Comparison of ENCODE assay signal across 9 cellular contexts in the genomic region with DNA sequence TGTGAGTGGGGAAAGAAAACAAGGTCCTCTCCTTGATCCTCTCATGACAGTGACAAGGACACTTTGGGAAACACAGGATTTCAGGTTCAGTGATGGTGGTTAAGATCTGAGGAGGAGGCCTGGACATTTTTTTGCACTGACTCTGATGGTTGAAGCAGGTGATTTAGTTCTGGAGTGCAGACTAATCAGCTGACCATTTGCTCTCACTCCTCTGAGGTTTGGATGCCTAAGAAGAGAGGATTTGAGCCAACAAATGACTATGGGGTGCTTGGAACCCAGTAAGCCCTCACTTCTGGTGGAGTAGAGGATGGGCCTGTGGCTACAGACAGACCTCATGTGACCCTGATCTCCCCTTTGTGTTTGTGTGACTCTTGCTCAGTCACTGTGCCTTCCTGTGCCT. TPM values are rescaled to one million over a fixed set of nuclear protein-coding genes. Genes with fewer than 3 reads are reported as not detected.
A peak's percentile ranks its signal among the peaks of the same experiment; 100 is the strongest.
DNase-seq lines count a peak whose midpoint lies in the region; ATAC-seq, FAIRE-seq and TF ChIP-seq lines count a peak whose summit lies in the region.
"Not testable (repeated sequence)": the region's sequence is repeated elsewhere in the genome, so short reads cannot be mapped to it uniquely, and the experiment has no call there.
"Had no signal": no experiment of that assay in that cellular context is flagged by ENCODE, and none has a peak within 500 bp of the region (broad histone marks: within the 10 kb centered on the region; RNA-seq: fewer than 3 reads in every experiment).

No MANE protein-coding gene starts in this region.

- H3K9me1 ChIP-seq in IMR-90 (ENCODE audit: insufficient read depth, low read length), result peaks cover 17% of the 10 kb centered on the region

- TF ChIP-seq CTCF in A549 (IDR thresholded peaks at IDR 0.05); IMR-90 (conservative IDR thresholded peaks at IDR 0.05; ENCODE audit: low read depth, low read length); RWPE1 (conservative IDR thresholded peaks at IDR 0.05; ENCODE audit: low read depth); astrocyte of the cerebellum (IDR thresholded peaks at IDR 0.05; ENCODE audit: low read depth, low read length, missing control alignments); osteoblast (IDR thresholded peaks at IDR 0.05; ENCODE audit: extremely low read depth, low read depth, low read length): not testable (repeated sequence)

- ATAC-seq in A549; IMR-90 (ENCODE audit: low read depth): not testable (repeated sequence)

- H4K20me1 ChIP-seq in IMR-90 (ENCODE audit: insufficient read depth, low read length); osteoblast (ENCODE audit: insufficient read depth, low read length): not testable (repeated sequence)

- H4K91ac ChIP-seq in IMR-90 (ENCODE audit: insufficient read depth, low read depth, low read length), result peak overlapping the region; percentile 99

- BruUV-seq in IMR-90 (replicated peaks; lab: Mats Ljungman, UMichigan), result not testable (repeated sequence)

- TF ChIP-seq POLR2A in A549 (IDR thresholded peaks at IDR 0.05; ENCODE audit: low read length); IMR-90 (IDR thresholded peaks at IDR 0.05; ENCODE audit: low read depth, low read length): not testable (repeated sequence)

- peak overlapping the region; percentile 91 for H3K18ac ChIP-seq in IMR-90 (ENCODE audit: low read depth, low read length)

- H3K27me3 ChIP-seq in IMR-90 (ENCODE audit: control insufficient read depth, insufficient read depth, low read length); osteoblast (ENCODE audit: insufficient read depth, low read length): not testable (repeated sequence)

- not testable (repeated sequence) for TF ChIP-seq RAD21 in A549 (conservative IDR thresholded peaks at IDR 0.05 in 1 of 2, IDR thresholded peaks at IDR 0.05 in 1 of 2); IMR-90 (IDR thresholded peaks at IDR 0.05; ENCODE audit: low read length)

- POLR2A ChIA-PET in A549 (lab: Yijun Ruan, JAX); IMR-90 (lab: Charles Lee; ENCODE audit: unreplicated experiment); RWPE1 (lab: Yijun Ruan, JAX; ENCODE audit: low non-redundant PET): not testable (repeated sequence)

- peak overlapping the region; percentile 94 for H4K5ac ChIP-seq in IMR-90 (ENCODE audit: low read depth, low read length)

- peak overlapping the region; percentile 100 for H2BK120ac ChIP-seq in IMR-90 (ENCODE audit: low read depth, low read length)

- H2AFZ ChIP-seq in IMR-90 (replicated peaks; ENCODE audit: low read length, poor library complexity); osteoblast (ENCODE audit: low read length): not testable (repeated sequence)

- dilution Hi-C loops in IMR-90 (cut with HindIII; ENCODE audit: low sequenced_read_pairs, unreplicated experiment), result not testable (repeated sequence)

- CTCF ChIA-PET in A549 (lab: Yijun Ruan, JAX), result interaction anchor here (0.9 to 1.3 kb wide), 2 partner anchors 9 to 58 kb away, joined by 3 to 5 read pairs; no protein-coding TSS in a partner anchor
- CTCF ChIA-PET in IMR-90 (lab: Yijun Ruan, JAX); RWPE1 (lab: Yijun Ruan, JAX): not testable (repeated sequence)

- DNase-seq in A549 (ENCODE audit: low read depth in 1 of 2, low spot score in 1 of 2); RWPE1 (ENCODE audit: low spot score); epithelial cell of prostate (ENCODE audit: low read depth, low spot score); osteoblast (ENCODE audit: insufficient read length, low spot score, missing footprints): not testable (repeated sequence)
- peak; percentile 80 for DNase-seq in IMR-90
- peak; percentile 16 for DNase-seq in astrocyte of the cerebellum (ENCODE audit: low read depth)
- DNase-seq in glomerular visceral epithelial cell (ENCODE audit: extremely low spot score), result peak; percentile 83

- peaks cover 22% of the 10 kb centered on the region for H3K4me1 ChIP-seq in A549
- peaks cover 17% of the 10 kb centered on the region for H3K4me1 ChIP-seq in IMR-90 (ENCODE audit: control insufficient read depth, insufficient read depth, low read length)
- peaks cover 17% of the 10 kb centered on the region for H3K4me1 ChIP-seq in osteoblast (ENCODE audit: insufficient read depth, low read length)

- intact Hi-C loops in IMR-90 (cut with micrococcal nuclease), result not testable (repeated sequence)

- peak overlapping the region; percentile 98 for H2AK5ac ChIP-seq in IMR-90 (ENCODE audit: low read depth, low read length)

- not testable (repeated sequence) for H3K4me2 ChIP-seq in A549; IMR-90 (ENCODE audit: low read depth, low read length); osteoblast (ENCODE audit: insufficient read depth, low read length)

- H3K9ac ChIP-seq in IMR-90 (ENCODE audit: low read depth, low read length), result peak overlapping the region; percentile 33; the same call in 1 of the 2 replicates

- H2BK15ac ChIP-seq in IMR-90 (ENCODE audit: low read depth, low read length), result peak overlapping the region; percentile 90

- peak overlapping the region; percentile 100 for H2BK20ac ChIP-seq in IMR-90 (ENCODE audit: low read depth, low read length)

- H3K14ac ChIP-seq in IMR-90 (replicated peaks; ENCODE audit: low read depth, low read length), result peak overlapping the region; percentile 98

- peak overlapping the region; percentile 100 for H3K23ac ChIP-seq in IMR-90 (ENCODE audit: low read depth, low read length)

- not testable (repeated sequence) for TF ChIP-seq EP300 in A549 (IDR thresholded peaks at IDR 0.05)

- peak overlapping the region; percentile 100 for H2BK5ac ChIP-seq in IMR-90 (ENCODE audit: low read depth, low read length, poor library complexity, severe bottlenecking)

- FAIRE-seq in A549 (lab: Jason Lieb, UNC), result not testable (repeated sequence)
- peak; percentile 91 for FAIRE-seq in G401.6 (lab: Jason Lieb, UNC)

- peaks cover 19% of the 10 kb centered on the region; the same call in 2 of the 3 replicates for H3K9me3 ChIP-seq in A549
- not testable (repeated sequence) for H3K9me3 ChIP-seq in IMR-90 (ENCODE audit: control insufficient read depth, insufficient read depth, low read length); osteoblast (ENCODE audit: low read depth, low read length)

- H4K8ac ChIP-seq in IMR-90 (ENCODE audit: low read depth in 2 of 2, low read length in 2 of 2), result peak overlapping the region; percentile 96 to 100

- not testable (repeated sequence) for H3K79me1 ChIP-seq in IMR-90 (ENCODE audit: low read depth in 1 of 2, low read length in 2 of 2)

- H3K56ac ChIP-seq in IMR-90 (ENCODE audit: extremely low read depth, insufficient read depth, low read length), result peak overlapping the region; percentile 97

- H3K27ac ChIP-seq in A549, result peak overlapping the region; percentile 77 to 85
- peak overlapping the region; percentile 98 for H3K27ac ChIP-seq in IMR-90 (ENCODE audit: insufficient read depth, low read length)
- H3K27ac ChIP-seq in RWPE1, result peak overlapping the region; percentile 95
- H3K27ac ChIP-seq in epithelial cell of prostate, result peak overlapping the region; percentile 97
- H3K27ac ChIP-seq in osteoblast (ENCODE audit: low read depth, low read length), result peak overlapping the region; percentile 89

- H3K79me2 ChIP-seq in osteoblast (ENCODE audit: insufficient read depth, low read length), result not testable (repeated sequence)

- H3K4ac ChIP-seq in IMR-90 (ENCODE audit: low read depth, low read length), result peak overlapping the region; percentile 100

- H3K36me3 ChIP-seq in IMR-90 (ENCODE audit: control insufficient read depth, insufficient read depth, low read length); osteoblast (ENCODE audit: insufficient read depth, low read length): not testable (repeated sequence)

- not testable (repeated sequence) for H2AK9ac ChIP-seq in IMR-90 (replicated peaks; ENCODE audit: low read depth, low read length, poor library complexity)

- in situ Hi-C loops in IMR-90 (cut with MboI; ENCODE audit: low sequenced_read_pairs); astrocyte of the cerebellum (cut with HindIII; ENCODE audit: low sequenced_read_pairs): not testable (repeated sequence)

- H3K4me3 ChIP-seq in A549; IMR-90 (ENCODE audit: insufficient read depth, low read depth, low read length); astrocyte of the cerebellum (ENCODE audit: low read depth, low read length); osteoblast (ENCODE audit: insufficient read depth, low read length): not testable (repeated sequence)

RNA-seq across cellular contexts. Expression of a gene that starts 2.9 kb away (rescaled TPM):
- polyA plus RNA-seq in A549 (2011; rRNA removed), result 0.16 and 0.22 TPM in 2 replicates
- 0.16 and 0.26 TPM in 2 replicates for polyA plus RNA-seq in A549 (2012; cell fraction: cytosol; rRNA removed)
- 0.32 and 0.43 TPM in 2 replicates for polyA plus RNA-seq in A549 (2012; cell fraction: nucleus; rRNA removed)
- polyA plus RNA-seq in A549 (2017; fragmentation: RNase III; extraction: RNeasy Plus Mini Kit Qiagen cat#74134 plus additional on column Dnase treatment), result 0.28 to 0.41 TPM (median 0.30 TPM) in 3 replicates
- 0.10 and 0.12 TPM in 2 replicates for polyA minus RNA-seq in A549 (2011; rRNA and poly(A)+ RNA removed)
- 0.90 and 1.1 TPM in 2 replicates for total RNA-seq in IMR-90 (2012; rRNA removed)
- 2.5 and 2.7 TPM in 2 replicates for polyA plus RNA-seq in IMR-90 (2012; rRNA removed)
- polyA plus RNA-seq in IMR-90 (2012; cell fraction: cytosol; rRNA removed), result 1.6 and 1.9 TPM in 2 replicates
- 0.62 and 2.6 TPM in 2 replicates for polyA plus RNA-seq in IMR-90 (2012; cell fraction: nucleus; rRNA removed; ENCODE audit: low replicate concordance)
- total RNA-seq in osteoblast, result 0.36 and 1.2 TPM in 2 replicates
- total RNA-seq: Daoy had no signal

RNA-seq across cellular contexts. Expression of a gene that starts 41.1 kb away (rescaled TPM):
- polyA plus RNA-seq in A549 (2011; rRNA removed) (0.05 TPM in 1 of 2 replicates, not detected in the other), A549 (2017; fragmentation: RNase III; extraction: RNeasy Plus Mini Kit Qiagen cat#74134 plus additional on column Dnase treatment) (not detected in 3 replicates), IMR-90 (2012; rRNA removed) (0.07 TPM in 1 of 2 replicates, not detected in the other)
- polyA plus RNA-seq in A549 (2012; cell fraction: cytosol; rRNA removed), result 0.06 TPM in 1 of 2 replicates, not detected in the other
- not detected in 2 replicates for polyA plus RNA-seq in A549 (2012; cell fraction: nucleus; rRNA removed)
- not detected in 2 replicates for polyA minus RNA-seq in A549 (2011; rRNA and poly(A)+ RNA removed)
- total RNA-seq in IMR-90 (2012; rRNA removed) (0.18 TPM in 1 of 2 replicates, not detected in the other), osteoblast (not detected in 2 replicates)
- 0.05 TPM in 1 of 2 replicates, not detected in the other for polyA plus RNA-seq in IMR-90 (2012; cell fraction: cytosol; rRNA removed)
- not detected in 2 replicates for polyA plus RNA-seq in IMR-90 (2012; cell fraction: nucleus; rRNA removed; ENCODE audit: low replicate concordance)
- total RNA-seq: Daoy had no signal
